Comparison of ENCODE assay signal across 8 cellular contexts in genomic region chr2:61144697-61145268, GRCh38. TPM values are rescaled to one million over a fixed set of nuclear protein-coding genes. Genes with fewer than 3 reads are reported as not detected.
DNase-seq lines count a peak whose midpoint lies in the region; ATAC-seq and TF ChIP-seq lines count a peak whose summit lies in the region.

No MANE protein-coding gene starts in this region.

- no peak overlapping the region for H2AK5ac ChIP-seq in trophoblast cell (ENCODE audit: low read length)

- peak overlapping the region; percentile 86 for H3K4me2 ChIP-seq in Karpas-422 (ENCODE audit: low read depth, low read length, poor library complexity, severe bottlenecking)
- H3K4me2 ChIP-seq in trophoblast cell (ENCODE audit: low read length): peak overlapping the region; percentile 87

- no peaks in the 10 kb centered on the region; the same call in 1 of the 2 replicates for H3K9me2 ChIP-seq in Karpas-422 (replicated peaks; ENCODE audit: insufficient read depth, low read length)

- no peak overlapping the region for H3K18ac ChIP-seq in trophoblast cell (ENCODE audit: low read length)

- WGBS in heart right ventricle, 2 donors: 5 to 6% methylated on average over 31 of the region's 31 CpGs
- WGBS in trophoblast cell (ENCODE audit: extremely low coverage, insufficient coverage, insufficient read length): no CpG with 5 or more reads among the region's 31 CpGs
- WGBS in transverse colon (ENCODE audit: low coverage in 1 of 2), 2 donors: 25 to 35% methylated on average over 9 to 31 of the region's 31 CpGs

- in situ Hi-C loops in transverse colon (cut with MboI; ENCODE audit: low pct_ligation_motif_present in 1 of 4, low pct_unique_long_range_greater_than_20kb in 1 of 4, low sequenced_read_pairs in 3 of 4): no loop called here

- no peaks in the 10 kb centered on the region for H4K20me1 ChIP-seq in Karpas-422 (ENCODE audit: insufficient read depth, low read depth, low read length)

- DNase-seq in DMS153 (lab: John Stamatoyannopoulos, UW) (peak; percentile 96), Karpas-422 (peak; percentile 100), SW 1271 (lab: John Stamatoyannopoulos, UW) (peak; percentile 94 to 96), amniotic stem cell (lab: John Stamatoyannopoulos, UW) (peak; percentile 97), heart right ventricle (peak; percentile 94 to 97), trophoblast cell (peak; percentile 99 to 100), transverse colon (peak; percentile 92)

- peak; percentile 42 for TF ChIP-seq POLR2A in transverse colon (IDR thresholded peaks at IDR 0.05)

- no peak overlapping the region for H2BK120ac ChIP-seq in trophoblast cell (ENCODE audit: insufficient read depth, low read length, poor library complexity)

- H3K27ac ChIP-seq in Karpas-422 (ENCODE audit: low read length) (peak overlapping the region; percentile 53), heart right ventricle (peak overlapping the region in 9 of 10 donors; percentile 72 to 92 (median 83)), trophoblast cell (ENCODE audit: low read depth, low read length) (peak overlapping the region; percentile 13), transverse colon (peak overlapping the region; percentile 62 to 85 (median 78))

- H3K4me3 ChIP-seq in Karpas-422 (ENCODE audit: low read length) (peak overlapping the region; percentile 89), heart right ventricle (peak overlapping the region; percentile 36 to 74 (median 60)), trophoblast cell (ENCODE audit: low read depth, low read length) (peak overlapping the region; percentile 72), transverse colon (peak overlapping the region; percentile 33 to 51 (median 38))

- H4K91ac ChIP-seq in trophoblast cell (ENCODE audit: low read depth, low read length): no peak overlapping the region

- no peak overlapping the region for H3K23ac ChIP-seq in trophoblast cell (ENCODE audit: low read length)

- H3K4ac ChIP-seq in trophoblast cell (ENCODE audit: low read depth, low read length): no peak overlapping the region

- H3K4me1 ChIP-seq in Karpas-422 (ENCODE audit: low read length): peaks cover 11% of the 10 kb centered on the region
- peaks cover 0 to 16% (median 12%) of the 10 kb centered on the region in 9 donors for H3K4me1 ChIP-seq in heart right ventricle
- H3K4me1 ChIP-seq in trophoblast cell (ENCODE audit: control insufficient read depth in 1 of 2, insufficient read depth in 2 of 2, low read length in 2 of 2): no peaks in the 10 kb centered on the region
- H3K4me1 ChIP-seq in transverse colon: no peaks in the 10 kb centered on the region

- no peaks in the 10 kb centered on the region for H3K27me3 ChIP-seq in Karpas-422 (ENCODE audit: low read length)
- H3K27me3 ChIP-seq in heart right ventricle: no peaks in the 10 kb centered on the region
- H3K27me3 ChIP-seq in trophoblast cell (ENCODE audit: insufficient read depth, low read length): no peaks in the 10 kb centered on the region
- no peaks in the 10 kb centered on the region for H3K27me3 ChIP-seq in transverse colon

- H2AFZ ChIP-seq in Karpas-422 (ENCODE audit: low read length): peak overlapping the region; percentile 76; the same call in 1 of the 2 replicates
- H2AFZ ChIP-seq in trophoblast cell (ENCODE audit: insufficient read depth, low read length, poor library complexity): no peak overlapping the region

- no peak overlapping the region for H2BK12ac ChIP-seq in trophoblast cell (ENCODE audit: low read length)

- TF ChIP-seq CTCF in heart right ventricle (IDR thresholded peaks at IDR 0.05): peak in 3 of 9 donors; percentile 6 to 17 (median 11)
- no peak for TF ChIP-seq CTCF in transverse colon (IDR thresholded peaks at IDR 0.05)

- peak; percentile 78 for ATAC-seq in GM21717 (IDR thresholded peaks at IDR 0.05; ENCODE audit: unreplicated experiment)
- ATAC-seq in heart right ventricle: peak; percentile 96 to 100 (median 99)

- H3K36me3 ChIP-seq in Karpas-422 (ENCODE audit: insufficient read depth, low read length) (peaks cover 4% of the 10 kb centered on the region; the same call in 1 of the 2 replicates), heart right ventricle (peaks cover 0 to 19% (median 5%) of the 10 kb centered on the region in 9 donors), trophoblast cell (ENCODE audit: control insufficient read depth in 1 of 2, insufficient read depth in 2 of 2, low read length in 2 of 2) (peaks cover 3 to 5% of the 10 kb centered on the region in 2 experiments), transverse colon (peaks cover 0 to 4% (median 0%) of the 10 kb centered on the region in 4 donors)

- no peaks in the 10 kb centered on the region for H3K79me1 ChIP-seq in trophoblast cell (ENCODE audit: low read length)

- H3K9me3 ChIP-seq in Karpas-422 (ENCODE audit: low read length): no peaks in the 10 kb centered on the region
- H3K9me3 ChIP-seq in heart right ventricle: no peaks in the 10 kb centered on the region
- H3K9me3 ChIP-seq in trophoblast cell (ENCODE audit: insufficient read depth, low read depth, low read length): no peaks in the 10 kb centered on the region
- H3K9me3 ChIP-seq in transverse colon: no peaks in the 10 kb centered on the region

- H3K9ac ChIP-seq in Karpas-422 (ENCODE audit: low read length) (peak overlapping the region; percentile 87), trophoblast cell (ENCODE audit: low read length) (peak overlapping the region; percentile 85)

- H4K8ac ChIP-seq in trophoblast cell (ENCODE audit: low read depth, low read length): peak overlapping the region; percentile 96

- H3K79me2 ChIP-seq in Karpas-422 (ENCODE audit: low read length): peaks cover 13% of the 10 kb centered on the region
- H3K79me2 ChIP-seq in trophoblast cell (ENCODE audit: control insufficient read depth, insufficient read depth, low read length, poor library complexity): no peaks in the 10 kb centered on the region

- H4K12ac ChIP-seq in trophoblast cell (ENCODE audit: low read depth, low read length): no peak overlapping the region

- H3K14ac ChIP-seq in trophoblast cell (ENCODE audit: low read length): no peak overlapping the region

- H2BK5ac ChIP-seq in trophoblast cell (ENCODE audit: low read depth, low read length, poor library complexity): no peak overlapping the region

- TF ChIP-seq EP300 in transverse colon (IDR thresholded peaks at IDR 0.05; ENCODE audit: low read depth): no peak

- intact Hi-C loops in heart right ventricle (cut with DNase I): no loop called here
- intact Hi-C loops in transverse colon (cut with DNase I; ENCODE audit: low total_unique reads): no loop called here

RNA-seq across cellular contexts. Expression of gene C2orf74, which starts 17.2 kb away (rescaled TPM):
- total RNA-seq in Karpas-422 (2014; rRNA removed; shearing (Covaris generic); ENCODE audit: low replicate concordance): 7.6 and 21.4 TPM in 2 replicates
- 10 to 100 TPM; 16.5 to 29.8 (median 24.0) TPM for total RNA-seq in heart right ventricle
- polyA plus RNA-seq in heart right ventricle: 10 to 100 TPM; 20.3 to 39.0 TPM
- 19.5 and 20.7 TPM in 2 replicates for polyA plus RNA-seq in trophoblast cell (2013)
- total RNA-seq in transverse colon: 1 to 10 TPM in 3 of 4 donors, not detected in 1; 4.2 to 7.1 (median 6.7) TPM

Comparison
In these comparisons a context has a peak if more than half of its experiments do, and no peak if none do; other contexts are left out.
1. Peak in every context shown above with its lines: DNase-seq, ATAC-seq, H3K4me3 ChIP-seq and H3K27ac ChIP-seq.
2. H3K27ac ChIP-seq: peak in every context shown above with its lines; median percentile 83 in heart right ventricle; 78 in transverse colon; 53 in Karpas-422; 13 in trophoblast cell.
3. H3K4me3 ChIP-seq: peak in every context shown above with its lines; median percentile 89 in Karpas-422; 72 in trophoblast cell; 60 in heart right ventricle; 38 in transverse colon.